Comparison of ENCODE assay signal across 9 cellular contexts in genomic region chr7:130008941-130009847, GRCh38. TPM values are rescaled to one million over a fixed set of nuclear protein-coding genes. Genes with fewer than 3 reads are reported as not detected.
DNase-seq lines count a peak whose midpoint lies in the region; ATAC-seq, FAIRE-seq and TF ChIP-seq lines count a peak whose summit lies in the region.
"Had no signal": no experiment of that assay in that cellular context is flagged by ENCODE, and none has a peak within 500 bp of the region (broad histone marks: within the 10 kb centered on the region; RNA-seq: fewer than 3 reads in every experiment).

No MANE protein-coding gene starts in this region.

- peak; percentile 22 to 55 for DNase-seq in A549 (ENCODE audit: low read depth in 1 of 2, low spot score in 1 of 2)
- DNase-seq in IMR-90: peak; percentile 62
- peak; percentile 51 for DNase-seq in astrocyte of the spinal cord (ENCODE audit: low read depth, low spot score)
- peak; percentile 74 for DNase-seq in HepG2 (ENCODE audit: low spot score)
- no peak for DNase-seq in stimulated activated CD4-positive, alpha-beta T cell treated with anti-CD3 and anti-CD28 coated beads, Interleukin-2, amount 100 ng/mL, for 48 hours
- no peak for DNase-seq in stimulated activated CD8-positive, alpha-beta memory T cell treated with anti-CD3 and anti-CD28 coated beads, Interleukin-4, amount 100 ng/mL, for 48 hours
- DNase-seq in SK-N-DZ (ENCODE audit: low spot score): no peak
- DNase-seq: T-cell had no signal

- peak overlapping the region; percentile 6 for H2AFZ ChIP-seq in IMR-90 (replicated peaks; ENCODE audit: low read length, poor library complexity)
- peak overlapping the region; percentile 86 for H2AFZ ChIP-seq in HepG2 (ENCODE audit: low read length)

- peaks cover 27% of the 10 kb centered on the region for H3K4me1 ChIP-seq in A549
- H3K4me1 ChIP-seq in IMR-90 (ENCODE audit: control insufficient read depth, insufficient read depth, low read length): peaks cover 10% of the 10 kb centered on the region
- H3K4me1 ChIP-seq in HepG2 (ENCODE audit: insufficient read depth, low read length): peaks cover 40% of the 10 kb centered on the region

- BruUV-seq in IMR-90 (replicated peaks; lab: Mats Ljungman, UMichigan) (no TSS peak), HepG2 (replicated peaks; lab: Mats Ljungman, UMichigan) (TSS peak; percentile 66)

- H3K27ac ChIP-seq in A549: peak overlapping the region; percentile 78 to 92
- H3K27ac ChIP-seq in IMR-90 (ENCODE audit: insufficient read depth, low read length): no peak overlapping the region; the same call in 1 of the 2 replicates
- H3K27ac ChIP-seq in HepG2 (ENCODE audit: extremely low read length, insufficient read depth, low read length): no peak overlapping the region

- H3K18ac ChIP-seq in IMR-90 (ENCODE audit: low read depth, low read length): peak overlapping the region; percentile 19; the same call in 1 of the 2 replicates

- in situ Hi-C loops in IMR-90 (cut with MboI; ENCODE audit: low sequenced_read_pairs): loop anchor here (25.0 kb wide), 2 partner anchors 522 to 647 kb away; no protein-coding TSS in a partner anchor
- in situ Hi-C loops in astrocyte of the spinal cord (cut with HindIII; ENCODE audit: low sequenced_read_pairs): no loop called here
- in situ Hi-C loops in HepG2 (cut with HindIII; ENCODE audit: extremely low pct_ligation_motif_present, low pct_unique_long_range_greater_than_20kb): loop anchor here (5.0 kb wide), 1 partner anchor 177 kb away; no protein-coding TSS in a partner anchor

- H4K5ac ChIP-seq in IMR-90 (ENCODE audit: low read depth, low read length): no peak overlapping the region

- peak overlapping the region; percentile 65 for H2AK9ac ChIP-seq in IMR-90 (replicated peaks; ENCODE audit: low read depth, low read length, poor library complexity)

- no peaks in the 10 kb centered on the region for H3K79me1 ChIP-seq in IMR-90 (ENCODE audit: low read depth in 1 of 2, low read length in 2 of 2)

- H3K4ac ChIP-seq in IMR-90 (ENCODE audit: low read depth, low read length): peak overlapping the region; percentile 57

- no peak overlapping the region for H3K4me3 ChIP-seq in A549
- H3K4me3 ChIP-seq in IMR-90 (ENCODE audit: insufficient read depth, low read depth, low read length): no peak overlapping the region
- no peak overlapping the region for H3K4me3 ChIP-seq in astrocyte of the spinal cord (ENCODE audit: low read depth, low read length)
- peak overlapping the region in 2 of 3 experiments; percentile 34 to 59; a peak in 4 of 6 replicates for H3K4me3 ChIP-seq in HepG2 (replicated peaks in 1 of 3; ENCODE audit: insufficient read depth in 1 of 3, low read depth in 2 of 3, low read length in 3 of 3)

- dilution Hi-C loops in IMR-90 (cut with HindIII; ENCODE audit: low sequenced_read_pairs, unreplicated experiment): no loop called here

- FAIRE-seq in A549 (lab: Jason Lieb, UNC): no peak
- FAIRE-seq in HepG2 (lab: Jason Lieb, UNC): no peak

- H3K4me2 ChIP-seq in A549 (peak overlapping the region; percentile 55), IMR-90 (ENCODE audit: low read depth, low read length) (no peak overlapping the region), HepG2 (ENCODE audit: low read depth, low read length) (peak overlapping the region; percentile 74)

- peak overlapping the region; percentile 16 for H2BK5ac ChIP-seq in IMR-90 (ENCODE audit: low read depth, low read length, poor library complexity, severe bottlenecking)

- H3K56ac ChIP-seq in IMR-90 (ENCODE audit: extremely low read depth, insufficient read depth, low read length): no peak overlapping the region

- intact Hi-C loops in IMR-90 (cut with micrococcal nuclease) (no loop called here), HepG2 (cut with micrococcal nuclease; ENCODE audit: unreplicated experiment) (no loop called here)

- peak overlapping the region; percentile 1 to 15; a peak in 1 of 4 replicates for H4K8ac ChIP-seq in IMR-90 (ENCODE audit: low read depth in 2 of 2, low read length in 2 of 2)

- TF ChIP-seq POLR2A in A549 (IDR thresholded peaks at IDR 0.05; ENCODE audit: low read length): no peak
- TF ChIP-seq POLR2A in IMR-90 (IDR thresholded peaks at IDR 0.05; ENCODE audit: low read depth, low read length): no peak
- TF ChIP-seq POLR2A in HepG2 (IDR thresholded peaks at IDR 0.05; ENCODE audit: insufficient read depth in 1 of 2, low read depth in 2 of 2, low read length in 2 of 2): 0 out of 4 replicates have a peak, but pooled peaks of 1 of the 2 experiments have one; percentile 32

- H2AK5ac ChIP-seq in IMR-90 (ENCODE audit: low read depth, low read length): peak overlapping the region; percentile 77

- POLR2A ChIA-PET in A549 (lab: Yijun Ruan, JAX): interaction anchor here (0.6 to 2.3 kb wide), 9 partner anchors 39 to 188 kb away, joined by 3 to 12 read pairs (median 4); no protein-coding TSS in a partner anchor
- POLR2A ChIA-PET in IMR-90 (lab: Charles Lee; ENCODE audit: unreplicated experiment): interaction anchor here (0.6 to 1.1 kb wide), 3 partner anchors 9 to 184 kb away, joined by 4 to 8 read pairs (median 6); no protein-coding TSS in a partner anchor
- POLR2A ChIA-PET in HepG2 (lab: Yijun Ruan, JAX): interaction anchor here (0.6 to 3.4 kb wide), 5 partner anchors 11 to 184 kb away, joined by 3 to 14 read pairs (median 6); no protein-coding TSS in a partner anchor

- peak overlapping the region; percentile 27; the same call in 1 of the 2 replicates for H3K14ac ChIP-seq in IMR-90 (replicated peaks; ENCODE audit: low read depth, low read length)

- H3K27me3 ChIP-seq in IMR-90 (ENCODE audit: control insufficient read depth, insufficient read depth, low read length) (no peaks in the 10 kb centered on the region), HepG2 (ENCODE audit: control insufficient read depth in 1 of 2, insufficient read depth in 2 of 2, low read length in 2 of 2) (peaks cover 0 to 6% of the 10 kb centered on the region in 2 experiments; a peak in 1 of 5 replicates)

- CTCF ChIA-PET in A549 (lab: Yijun Ruan, JAX): interaction anchor here (0.7 to 14.2 kb wide), 18 partner anchors 10 to 791 kb away, joined by 3 to 212 read pairs (median 6); partner anchors contain the start of gene UBE2H
- CTCF ChIA-PET in IMR-90 (lab: Yijun Ruan, JAX): no interaction called here
- CTCF ChIA-PET in HepG2 (lab: Yijun Ruan, JAX; ENCODE audit: low intra/inter-chr PET ratio, low total read pairs): no interaction called here

- 0 out of 2 replicates have a peak overlapping the region, but pooled peaks have one; percentile 10 for H3K23ac ChIP-seq in IMR-90 (ENCODE audit: low read depth, low read length)

- TF ChIP-seq EP300 in A549 (IDR thresholded peaks at IDR 0.05) (no peak; a peak in 1 of 5 replicates), HepG2 (IDR thresholded peaks at IDR 0.05; ENCODE audit: low read depth in 2 of 2, low read length in 2 of 2) (no peak), HepG2 (CRISPR knock-in tag; IDR thresholded peaks at IDR 0.05; ENCODE audit: borderline replicate concordance) (no peak; the same call in 1 of the 2 replicates)

- no peaks in the 10 kb centered on the region for H3K36me3 ChIP-seq in IMR-90 (ENCODE audit: control insufficient read depth, insufficient read depth, low read length)
- H3K36me3 ChIP-seq in HepG2 (replicated peaks in 1 of 2; ENCODE audit: control insufficient read depth in 1 of 2, insufficient read depth in 2 of 2, low read length in 2 of 2): no peaks in the 10 kb centered on the region

- H4K20me1 ChIP-seq in IMR-90 (ENCODE audit: insufficient read depth, low read length): 0 out of 2 replicates have a peak, but pooled peaks cover 6% of the 10 kb centered on the region
- no peaks in the 10 kb centered on the region for H4K20me1 ChIP-seq in HepG2 (ENCODE audit: insufficient read depth, low read length)

- H3K9me1 ChIP-seq in IMR-90 (ENCODE audit: insufficient read depth, low read length): peaks cover 14% of the 10 kb centered on the region

- WGBS in A549 (ENCODE audit: missing lambda C conversion rate): 85% methylated on average over 8 of the region's 8 CpGs
- WGBS in IMR-90 (ENCODE audit: extremely low coverage in 2 of 2, insufficient read length in 1 of 2), 2 experiments: 100% methylated on average over 3 of the region's 8 CpGs; no CpG with 5 or more reads in 1 of the 2 experiments
- 12% methylated on average over 5 of the region's 8 CpGs for WGBS in HepG2 (ENCODE audit: low lambda C conversion rate)

- peak overlapping the region; percentile 73; the same call in 1 of the 2 replicates for H4K91ac ChIP-seq in IMR-90 (ENCODE audit: insufficient read depth, low read depth, low read length)

- H3K9ac ChIP-seq in IMR-90 (ENCODE audit: low read depth, low read length) (no peak overlapping the region), HepG2 (ENCODE audit: insufficient read depth, low read depth, low read length) (peak overlapping the region; percentile 60)

- TF ChIP-seq CTCF in A549 (IDR thresholded peaks at IDR 0.05) (no peak), IMR-90 (conservative IDR thresholded peaks at IDR 0.05; ENCODE audit: low read depth, low read length) (no peak), astrocyte of the spinal cord (IDR thresholded peaks at IDR 0.05; ENCODE audit: low read depth, low read length) (no peak), HepG2 (CRISPR knock-in tag; IDR thresholded peaks at IDR 0.05) (no peak)

- no peaks in the 10 kb centered on the region for H3K79me2 ChIP-seq in HepG2 (ENCODE audit: insufficient read depth, low read length)

- ATAC-seq in A549: peak in 1 of 2 experiments; percentile 1; a peak in 1 of 6 replicates
- ATAC-seq in IMR-90 (ENCODE audit: low read depth): peak; percentile 8; the same call in 1 of the 2 replicates
- ATAC-seq in HepG2: peak; percentile 73
- ATAC-seq in HG03469 (IDR thresholded peaks at IDR 0.05; ENCODE audit: unreplicated experiment): no peak
- ATAC-seq: T-cell had no signal

- H3K9me3 ChIP-seq in A549: no peaks in the 10 kb centered on the region
- H3K9me3 ChIP-seq in IMR-90 (ENCODE audit: control insufficient read depth, insufficient read depth, low read length): no peaks in the 10 kb centered on the region
- no peaks in the 10 kb centered on the region for H3K9me3 ChIP-seq in HepG2 (ENCODE audit: low read length)

- H2BK15ac ChIP-seq in IMR-90 (ENCODE audit: low read depth, low read length): peak overlapping the region; percentile 81; the same call in 2 of the 3 replicates

- peak overlapping the region; percentile 63 for H2BK120ac ChIP-seq in IMR-90 (ENCODE audit: low read depth, low read length)

- no peak for TF ChIP-seq RAD21 in A549 (conservative IDR thresholded peaks at IDR 0.05 in 1 of 2, IDR thresholded peaks at IDR 0.05 in 1 of 2)
- no peak for TF ChIP-seq RAD21 in IMR-90 (IDR thresholded peaks at IDR 0.05; ENCODE audit: low read length)
- TF ChIP-seq RAD21 in HepG2 (CRISPR knock-in tag; IDR thresholded peaks at IDR 0.05): no peak

- peak overlapping the region; percentile 54 for H2BK20ac ChIP-seq in IMR-90 (ENCODE audit: low read depth, low read length)

RNA-seq across cellular contexts. Expression of gene ZC3HC1, which starts 42.0 kb away (rescaled TPM):
- polyA plus RNA-seq in A549 (2011; rRNA removed) (35.6 and 38.6 TPM in 2 replicates), A549 (2017; fragmentation: RNase III; extraction: RNeasy Plus Mini Kit Qiagen cat#74134 plus additional on column Dnase treatment) (24.7 to 25.8 TPM (median 25.6 TPM) in 3 replicates), IMR-90 (2012; rRNA removed) (27.2 and 28.2 TPM in 2 replicates), HepG2 (2011; rRNA removed) (25.9 and 28.5 TPM in 2 replicates)
- 27.8 and 29.0 TPM in 2 replicates for polyA plus RNA-seq in A549 (2012; cell fraction: cytosol; rRNA removed)
- polyA plus RNA-seq in A549 (2012; cell fraction: nucleus; rRNA removed): 37.8 and 43.8 TPM in 2 replicates
- polyA minus RNA-seq in A549 (2011; rRNA and poly(A)+ RNA removed): 36.0 and 36.4 TPM in 2 replicates
- total RNA-seq in IMR-90 (2012; rRNA removed) (19.4 and 26.3 TPM in 2 replicates), HepG2 (2016; rRNA removed; fragmentation: Illumina TruSeq; extraction: Trizol) (33.6 and 38.7 TPM in 2 replicates)
- polyA plus RNA-seq in IMR-90 (2012; cell fraction: cytosol; rRNA removed): 16.4 and 33.4 TPM in 2 replicates
- 20.6 and 23.4 TPM in 2 replicates for polyA plus RNA-seq in IMR-90 (2012; cell fraction: nucleus; rRNA removed; ENCODE audit: low replicate concordance)
- 10.4 and 11.8 TPM in 2 replicates for total RNA-seq in HepG2 (2016; cell fraction: cytosol; rRNA removed; fragmentation: Illumina TruSeq; extraction: Trizol; ENCODE audit: low read depth)
- 29.9 and 43.3 TPM in 2 replicates for total RNA-seq in HepG2 (2016; cell fraction: insoluble cytoplasmic fraction; rRNA removed; fragmentation: Illumina TruSeq; extraction: Trizol)
- total RNA-seq in HepG2 (2016; cell fraction: membrane; rRNA removed; fragmentation: Illumina TruSeq; extraction: Trizol): 15.9 and 16.7 TPM in 2 replicates
- total RNA-seq in HepG2 (2016; cell fraction: nucleus; rRNA removed; fragmentation: Illumina TruSeq; extraction: Trizol): 16.3 and 20.0 TPM in 2 replicates
- polyA plus RNA-seq in HepG2 (2011; cell fraction: cytosol; rRNA removed): 26.0 and 26.9 TPM in 2 replicates
- 23.5 and 24.5 TPM in 2 replicates for polyA plus RNA-seq in HepG2 (2011; cell fraction: nucleus; rRNA removed)
- polyA plus RNA-seq in HepG2 (2012): 15.1 and 16.1 TPM in 2 replicates
- 4.0 and 4.2 TPM in 2 replicates for polyA plus RNA-seq in HepG2 (2016; cell fraction: cytosol; fragmentation: Illumina TruSeq; extraction: Trizol; ENCODE audit: low read depth)
- polyA plus RNA-seq in HepG2 (2016; cell fraction: insoluble cytoplasmic fraction; fragmentation: Illumina TruSeq; extraction: Trizol; ENCODE audit: low read depth): 35.0 and 37.0 TPM in 2 replicates
- polyA plus RNA-seq in HepG2 (2016; cell fraction: membrane; fragmentation: Illumina TruSeq; extraction: Trizol; ENCODE audit: low read depth): 7.7 and 9.6 TPM in 2 replicates
- 26.9 and 31.5 TPM in 2 replicates for polyA plus RNA-seq in HepG2 (2016; cell fraction: nucleus; fragmentation: Illumina TruSeq; extraction: Trizol; ENCODE audit: insufficient read depth, low read depth)
- 34.2 and 46.8 TPM in 2 replicates for polyA minus RNA-seq in HepG2 (2011; rRNA and poly(A)+ RNA removed; ENCODE audit: low replicate concordance)
- polyA minus RNA-seq in HepG2 (2011; cell fraction: cytosol; rRNA and poly(A)+ RNA removed): 12.8 and 16.2 TPM in 2 replicates
- 18.2 TPM in 2 replicates for polyA minus RNA-seq in HepG2 (2011; cell fraction: nucleus; rRNA and poly(A)+ RNA removed)
- polyA plus RNA-seq in SK-N-DZ (2014; cell fraction: cytosol; rRNA removed): 48.3 and 57.5 TPM in 2 replicates
- 33.0 and 33.9 TPM in 2 replicates for polyA plus RNA-seq in SK-N-DZ (2014; cell fraction: nucleus; rRNA removed)

RNA-seq across cellular contexts. Expression of gene UBE2H, which starts 56.4 kb away (rescaled TPM):
- 99.2 and 119 TPM in 2 replicates for polyA plus RNA-seq in A549 (2011; rRNA removed)
- polyA plus RNA-seq in A549 (2012; cell fraction: cytosol; rRNA removed): 20.6 and 26.7 TPM in 2 replicates
- 20.0 and 30.7 TPM in 2 replicates for polyA plus RNA-seq in A549 (2012; cell fraction: nucleus; rRNA removed)
- 61.4 to 73.5 TPM (median 69.9 TPM) in 3 replicates for polyA plus RNA-seq in A549 (2017; fragmentation: RNase III; extraction: RNeasy Plus Mini Kit Qiagen cat#74134 plus additional on column Dnase treatment)
- 47.4 and 49.8 TPM in 2 replicates for polyA minus RNA-seq in A549 (2011; rRNA and poly(A)+ RNA removed)
- 34.6 and 39.2 TPM in 2 replicates for total RNA-seq in IMR-90 (2012; rRNA removed)
- polyA plus RNA-seq in IMR-90 (2012; rRNA removed): 40.0 and 49.4 TPM in 2 replicates
- 56.6 and 107 TPM in 2 replicates for polyA plus RNA-seq in IMR-90 (2012; cell fraction: cytosol; rRNA removed)
- polyA plus RNA-seq in IMR-90 (2012; cell fraction: nucleus; rRNA removed; ENCODE audit: low replicate concordance): 23.4 and 92.0 TPM in 2 replicates
- 15.5 and 18.7 TPM in 2 replicates for total RNA-seq in HepG2 (2016; rRNA removed; fragmentation: Illumina TruSeq; extraction: Trizol)
- total RNA-seq in HepG2 (2016; cell fraction: cytosol; rRNA removed; fragmentation: Illumina TruSeq; extraction: Trizol; ENCODE audit: low read depth): 1.3 and 1.9 TPM in 2 replicates
- total RNA-seq in HepG2 (2016; cell fraction: insoluble cytoplasmic fraction; rRNA removed; fragmentation: Illumina TruSeq; extraction: Trizol): 15.7 and 16.2 TPM in 2 replicates
- 6.7 and 8.2 TPM in 2 replicates for total RNA-seq in HepG2 (2016; cell fraction: membrane; rRNA removed; fragmentation: Illumina TruSeq; extraction: Trizol)
- 17.1 and 18.4 TPM in 2 replicates for total RNA-seq in HepG2 (2016; cell fraction: nucleus; rRNA removed; fragmentation: Illumina TruSeq; extraction: Trizol)
- 40.1 and 43.7 TPM in 2 replicates for polyA plus RNA-seq in HepG2 (2011; rRNA removed)
- 13.5 and 24.5 TPM in 2 replicates for polyA plus RNA-seq in HepG2 (2011; cell fraction: cytosol; rRNA removed)
- 22.5 and 32.8 TPM in 2 replicates for polyA plus RNA-seq in HepG2 (2011; cell fraction: nucleus; rRNA removed)
- 50.8 and 52.0 TPM in 2 replicates for polyA plus RNA-seq in HepG2 (2012)
- 1.9 TPM in 2 replicates for polyA plus RNA-seq in HepG2 (2016; cell fraction: cytosol; fragmentation: Illumina TruSeq; extraction: Trizol; ENCODE audit: low read depth)
- 17.0 and 20.2 TPM in 2 replicates for polyA plus RNA-seq in HepG2 (2016; cell fraction: insoluble cytoplasmic fraction; fragmentation: Illumina TruSeq; extraction: Trizol; ENCODE audit: low read depth)
- polyA plus RNA-seq in HepG2 (2016; cell fraction: membrane; fragmentation: Illumina TruSeq; extraction: Trizol; ENCODE audit: low read depth): 3.6 and 3.8 TPM in 2 replicates
- polyA plus RNA-seq in HepG2 (2016; cell fraction: nucleus; fragmentation: Illumina TruSeq; extraction: Trizol; ENCODE audit: insufficient read depth, low read depth): 20.8 TPM in 2 replicates
- polyA minus RNA-seq in HepG2 (2011; rRNA and poly(A)+ RNA removed; ENCODE audit: low replicate concordance): 21.8 and 29.4 TPM in 2 replicates
- polyA minus RNA-seq in HepG2 (2011; cell fraction: cytosol; rRNA and poly(A)+ RNA removed): 24.0 and 36.2 TPM in 2 replicates
- 60.9 and 63.9 TPM in 2 replicates for polyA minus RNA-seq in HepG2 (2011; cell fraction: nucleus; rRNA and poly(A)+ RNA removed)
- polyA plus RNA-seq in SK-N-DZ (2014; cell fraction: cytosol; rRNA removed): 15.9 and 17.9 TPM in 2 replicates
- 10.5 and 12.6 TPM in 2 replicates for polyA plus RNA-seq in SK-N-DZ (2014; cell fraction: nucleus; rRNA removed)

Comparison
In these comparisons a context has a peak if more than half of its experiments do, and no peak if none do; other contexts are left out.
1. DNase-seq: peak in A549 (2 of 2), IMR-90 (single experiment), astrocyte of the spinal cord (single experiment) and HepG2 (single experiment); none in stimulated activated CD4-positive, alpha-beta T cell treated with anti-CD3 and anti-CD28 coated beads, Interleukin-2, amount 100 ng/mL, for 48 hours (0 of 2), stimulated activated CD8-positive, alpha-beta memory T cell treated with anti-CD3 and anti-CD28 coated beads, Interleukin-4, amount 100 ng/mL, for 48 hours (single experiment) and SK-N-DZ (single experiment).
2. H3K27ac ChIP-seq: peak in A549 (2 of 2); none in IMR-90 (single experiment) and HepG2 (single experiment).
3. H3K4me3 ChIP-seq: peak in HepG2 (2 of 3); none in A549 (single experiment), IMR-90 (single experiment) and astrocyte of the spinal cord (single experiment).
4. Of the 38 proteins assayed by ChIP-seq in both HepG2 and A549: peak only in HepG2: FOSL2, JUN, MYC and PHF8; only in A549: none; in both: none; in neither: 33; mixed calls (peak in some experiments, not most) for 1.